ENCODE assay signal across 9 cellular contexts in genomic region chr12:120367252-120367923, GRCh38. TPM values are rescaled to one million over a fixed set of nuclear protein-coding genes. Genes with fewer than 3 reads are reported as not detected.
A peak's percentile ranks its signal among the peaks of the same experiment; 100 is the strongest.
DNase-seq lines count a peak whose midpoint lies in the region; ATAC-seq, FAIRE-seq and TF ChIP-seq lines count a peak whose summit lies in the region.
"Had no signal": no experiment of that assay in that cellular context is flagged by ENCODE, and none has a peak within 500 bp of the region (broad histone marks: within the 10 kb centered on the region; RNA-seq: fewer than 3 reads in every experiment).

No MANE protein-coding gene starts in this region.

- H3K9me3 ChIP-seq in iPS-18c (ENCODE audit: control insufficient read depth, insufficient read depth, low read length) (no peaks in the 10 kb centered on the region), Peyer's patch (no peaks in the 10 kb centered on the region)

- FAIRE-seq in urothelium cell line (lab: Jason Lieb, UNC): no peak

- H3K4me1 ChIP-seq in ACC112 (ENCODE audit: control insufficient read depth, insufficient read depth, low read length, unreplicated experiment) (no peaks in the 10 kb centered on the region), Peyer's patch (peaks cover 0 to 52% (median 9%) of the 10 kb centered on the region in 4 donors)

- H3K27ac ChIP-seq in ACC112 (ENCODE audit: low read depth, low read length): no peak overlapping the region
- peak overlapping the region in 2 of 4 donors; percentile 48 to 61 for H3K27ac ChIP-seq in Peyer's patch

- H3K36me3 ChIP-seq in ACC112 (ENCODE audit: insufficient read depth, low read length) (no peaks in the 10 kb centered on the region), Peyer's patch (no peaks in the 10 kb centered on the region)

- H3K79me2 ChIP-seq in ACC112 (ENCODE audit: control insufficient read depth, insufficient read depth, low read length, unreplicated experiment): no peaks in the 10 kb centered on the region

- peaks cover 77% of the 10 kb centered on the region for H3K27me3 Mint-ChIP-seq in activated T-helper 1 cell treated with anti-CD3 and anti-CD28 coated beads, Interleukin-12 subunit alpha, Interleukin-12 subunit beta, Interleukin-2, Interleukin-4 antibody, amounts not matched to agents 30 ng/mL and 10 ng/mL and 1 ng/mL, durations not matched to agents 14 hours and 24 hours and 36 hours (ENCODE audit: insufficient read depth)

- peaks cover 11% of the 10 kb centered on the region for H3K4me1 Mint-ChIP-seq in activated T-helper 1 cell treated with anti-CD3 and anti-CD28 coated beads, Interleukin-12 subunit alpha, Interleukin-12 subunit beta, Interleukin-2, Interleukin-4 antibody, amounts not matched to agents 30 ng/mL and 10 ng/mL and 1 ng/mL, durations not matched to agents 14 hours and 24 hours and 36 hours (ENCODE audit: low read depth)

- H3K36me3 Mint-ChIP-seq in activated T-helper 1 cell treated with anti-CD3 and anti-CD28 coated beads, Interleukin-12 subunit alpha, Interleukin-12 subunit beta, Interleukin-2, Interleukin-4 antibody, amounts not matched to agents 30 ng/mL and 10 ng/mL and 1 ng/mL, durations not matched to agents 14 hours and 24 hours and 36 hours (ENCODE audit: low read depth): peaks cover 3% of the 10 kb centered on the region

- no peak for ATAC-seq in GM21717 (IDR thresholded peaks at IDR 0.05; ENCODE audit: unreplicated experiment)

- no peak for TF ChIP-seq POLR2A in Peyer's patch (IDR thresholded peaks at IDR 0.05)

- H3K4me3 ChIP-seq in ACC112 (ENCODE audit: low read depth, low read length): peak overlapping the region; percentile 66; the same call in 1 of the 2 replicates
- H3K4me3 ChIP-seq in iPS-18c (ENCODE audit: insufficient read depth, low read depth, low read length): peak overlapping the region; percentile 59
- H3K4me3 ChIP-seq in Peyer's patch: peak overlapping the region in 2 of 4 donors; percentile 60 to 68

- no peak overlapping the region for H3K27ac Mint-ChIP-seq in activated T-helper 1 cell treated with anti-CD3 and anti-CD28 coated beads, Interleukin-12 subunit alpha, Interleukin-12 subunit beta, Interleukin-2, Interleukin-4 antibody, amounts not matched to agents 30 ng/mL and 10 ng/mL and 1 ng/mL, durations not matched to agents 14 hours and 24 hours and 36 hours

- TF ChIP-seq CTCF in GM20000 (IDR thresholded peaks at IDR 0.05; ENCODE audit: extremely low read depth, missing control alignments): peak; percentile 47
- peak in 3 of 6 experiments; percentile 12 to 37 (median 34) for TF ChIP-seq CTCF in Peyer's patch (IDR thresholded peaks at IDR 0.05)

- DNase-seq in GM20000 (ENCODE audit: low spot score) (no peak), urothelium cell line (ENCODE audit: low spot score) (peak; percentile 33), NCI-H2196 treated with DMSO at 0.1 percent for 48 hours (lab: John Stamatoyannopoulos, UW; ENCODE audit: unreplicated experiment) (no peak), Peyer's patch (no peak)
- no peak for DNase-seq in activated T-helper 1 cell treated with anti-CD3 and anti-CD28 coated beads, Interleukin-12 subunit alpha, Interleukin-12 subunit beta, Interleukin-2, Interleukin-4 antibody, amounts not matched to agents 30 ng/mL and 10 ng/mL and 1 ng/mL, durations not matched to agents 14 hours and 24 hours and 36 hours (ENCODE audit: low spot score)

- intact Hi-C loops in activated T-helper 1 cell treated with anti-CD3 and anti-CD28 coated beads, Interleukin-12 subunit alpha, Interleukin-12 subunit beta, Interleukin-2, Interleukin-4 antibody, amounts not matched to agents 30 ng/mL and 10 ng/mL and 1 ng/mL, durations not matched to agents 14 hours and 24 hours and 36 hours (cut with micrococcal nuclease): no loop called here

- H3K9me3 Mint-ChIP-seq in activated T-helper 1 cell treated with anti-CD3 and anti-CD28 coated beads, Interleukin-12 subunit alpha, Interleukin-12 subunit beta, Interleukin-2, Interleukin-4 antibody, amounts not matched to agents 30 ng/mL and 10 ng/mL and 1 ng/mL, durations not matched to agents 14 hours and 24 hours and 36 hours: no peaks in the 10 kb centered on the region

- H3K27me3 ChIP-seq in ACC112 (ENCODE audit: insufficient read depth, low read length) (peaks cover 47% of the 10 kb centered on the region), Peyer's patch (peaks cover 0 to 20% of the 10 kb centered on the region in 2 donors)

- no peak overlapping the region for H2AFZ ChIP-seq in ACC112 (ENCODE audit: low read length, unreplicated experiment)

- peak overlapping the region; percentile 59 for H3K4me3 Mint-ChIP-seq in activated T-helper 1 cell treated with anti-CD3 and anti-CD28 coated beads, Interleukin-12 subunit alpha, Interleukin-12 subunit beta, Interleukin-2, Interleukin-4 antibody, amounts not matched to agents 30 ng/mL and 10 ng/mL and 1 ng/mL, durations not matched to agents 14 hours and 24 hours and 36 hours

RNA-seq across cellular contexts. Expression of gene MSI1, which starts 1.6 kb away (rescaled TPM):
- total RNA-seq in activated T-helper 1 cell treated with anti-CD3 and anti-CD28 coated beads, Interleukin-12 subunit alpha, Interleukin-12 subunit beta, Interleukin-2, Interleukin-4 antibody, amounts not matched to agents 30 ng/mL and 10 ng/mL and 1 ng/mL, durations not matched to agents 14 hours and 24 hours and 36 hours: 0.07 TPM in 1 of 2 replicates, not detected in the other
- 1 to 10 TPM; 1.6 to 5.8 (median 4.2) TPM for total RNA-seq in Peyer's patch
- total RNA-seq: glomerular endothelial cell had no signal

RNA-seq across cellular contexts. Expression of gene PLA2G1B, which starts 39.8 kb away (rescaled TPM):
- not detected in 2 replicates for total RNA-seq in activated T-helper 1 cell treated with anti-CD3 and anti-CD28 coated beads, Interleukin-12 subunit alpha, Interleukin-12 subunit beta, Interleukin-2, Interleukin-4 antibody, amounts not matched to agents 30 ng/mL and 10 ng/mL and 1 ng/mL, durations not matched to agents 14 hours and 24 hours and 36 hours
- total RNA-seq in Peyer's patch: not detected
- total RNA-seq: glomerular endothelial cell had no signal
